Comparison of ENCODE assay signal across 8 cellular contexts in genomic region chr3:14377838-14378169, GRCh38. TPM values are rescaled to one million over a fixed set of nuclear protein-coding genes. Genes with fewer than 3 reads are reported as not detected.
DNase-seq lines count a peak whose midpoint lies in the region; FAIRE-seq and TF ChIP-seq lines count a peak whose summit lies in the region.

No MANE protein-coding gene starts in this region.

- no peaks in the 10 kb centered on the region for H3K79me1 ChIP-seq in H1 (ENCODE audit: low read depth, low read length)

- FAIRE-seq in H1 (lab: Jason Lieb, UNC): no peak

- no peak overlapping the region for H2AFZ ChIP-seq in H1 (ENCODE audit: low read length)

- no peak overlapping the region for H4K5ac ChIP-seq in H1 (ENCODE audit: insufficient read length, low read depth, low read length)

- no peak overlapping the region for H3K4me3 ChIP-seq in H1 (ENCODE audit: extremely low read depth in 1 of 4, insufficient read depth in 2 of 4, low read depth in 3 of 4, low read length in 4 of 4)
- no peak overlapping the region for H3K4me3 ChIP-seq in stomach

- no peaks in the 10 kb centered on the region for H3K9me3 ChIP-seq in H1 (ENCODE audit: insufficient read depth in 2 of 2, low read depth in 1 of 2, low read length in 1 of 2)
- no peaks in the 10 kb centered on the region for H3K9me3 ChIP-seq in stomach

- peak; percentile 10 for DNase-seq in activated effector memory CD4-positive, alpha-beta T cell treated with Interleukin-2 at 50 U/mL for 16 hours
- DNase-seq in activated effector memory CD4-positive, alpha-beta T cell treated with anti-CD3 and anti-CD28 coated beads, Interleukin-2, amount 50 U/mL, for 16 hours: no peak
- peak; percentile 75 to 88 for DNase-seq in NOMO-1 (lab: John Stamatoyannopoulos, UW; ENCODE audit: unreplicated experiment in 2 of 2)
- no peak for DNase-seq in H1 (ENCODE audit: low read depth in 1 of 2, low spot score in 2 of 2)
- DNase-seq in stomach: no peak
- DNase-seq in mesenteric fat pad (ENCODE audit: low spot score): no peak
- no peak for DNase-seq in NCI-H1436 (lab: John Stamatoyannopoulos, UW)
- no peak for DNase-seq in DMS53 treated with DMSO at 0.1 percent for 48 hours (lab: John Stamatoyannopoulos, UW; ENCODE audit: unreplicated experiment)

- no peak overlapping the region for H2BK120ac ChIP-seq in H1 (replicated peaks; ENCODE audit: low read depth, low read length)

- TF ChIP-seq RAD21 in H1 (IDR thresholded peaks at IDR 0.05 in 1 of 2, conservative IDR thresholded peaks at IDR 0.05 in 1 of 2; ENCODE audit: low read depth in 2 of 2, low read length in 2 of 2): no peak

- H3K27me3 ChIP-seq in H1 (replicated peaks in 1 of 4; ENCODE audit: control insufficient read depth in 3 of 4, extremely low read depth in 1 of 4, insufficient read depth in 3 of 4, low read length in 3 of 4) (no peaks in the 10 kb centered on the region), stomach (no peaks in the 10 kb centered on the region)

- no peaks in the 10 kb centered on the region; a peak in 1 of 7 replicates for H3K4me1 ChIP-seq in H1 (replicated peaks in 1 of 4; ENCODE audit: control insufficient read depth in 3 of 4, insufficient read depth in 4 of 4, low read length in 3 of 4)
- H3K4me1 ChIP-seq in stomach: peaks cover 11 to 51% (median 19%) of the 10 kb centered on the region in 4 donors

- no peak overlapping the region for H3K4ac ChIP-seq in H1 (replicated peaks; ENCODE audit: insufficient read length, low read depth, low read length)

- no peak overlapping the region for H4K8ac ChIP-seq in H1 (ENCODE audit: extremely low read depth, insufficient read depth, low read length)

- no peaks in the 10 kb centered on the region for H4K20me1 ChIP-seq in H1 (replicated peaks in 1 of 2; ENCODE audit: control insufficient read depth in 1 of 2, insufficient read depth in 2 of 2, low read length in 2 of 2)

- intact Hi-C loops in stomach (cut with DNase I; ENCODE audit: low total_unique reads): no loop called here

- 96% methylated on average over 3 of the region's 3 CpGs; no CpG with 5 or more reads in 1 of the 2 experiments for WGBS in H1 (ENCODE audit: extremely low coverage in 1 of 2, insufficient coverage in 1 of 2, insufficient read length in 1 of 2, insufficient replicate concordance in 2 of 2, low coverage in 1 of 2, low lambda C conversion rate in 2 of 2, missing lambda C conversion rate in 1 of 2), 2 experiments
- 68 to 87% (median 77%) methylated on average over 3 of the region's 3 CpGs for WGBS in stomach, 5 donors

- no peak overlapping the region for H3K14ac ChIP-seq in H1 (ENCODE audit: insufficient read length)

- TF ChIP-seq CTCF in H1 (IDR thresholded peaks at IDR 0.05; ENCODE audit: control extremely low read depth in 1 of 3, insufficient read depth in 1 of 3, low read depth in 1 of 3, low read length in 3 of 3) (no peak), stomach (IDR thresholded peaks at IDR 0.05) (no peak)

- H2BK12ac ChIP-seq in H1 (ENCODE audit: low read depth, low read length): no peak overlapping the region

- no peak overlapping the region for H3K56ac ChIP-seq in H1 (replicated peaks; ENCODE audit: insufficient read length, low read depth, low read length)

- TF ChIP-seq POLR2A in H1 (IDR thresholded peaks at IDR 0.05; ENCODE audit: control extremely low read depth in 1 of 2, low read depth in 2 of 2, low read length in 2 of 2) (no peak), stomach (IDR thresholded peaks at IDR 0.05) (no peak)

- H3K18ac ChIP-seq in H1 (ENCODE audit: extremely low read depth, low read length): no peak overlapping the region

- H2AK5ac ChIP-seq in H1 (ENCODE audit: low read depth, low read length): peak overlapping the region; percentile 24; the same call in 1 of the 2 replicates

- TF ChIP-seq EP300 in H1 (IDR thresholded peaks at IDR 0.05; ENCODE audit: borderline replicate concordance in 1 of 2, low read depth in 2 of 2, low read length in 2 of 2) (no peak), stomach (IDR thresholded peaks at IDR 0.05) (no peak)

- no peaks in the 10 kb centered on the region for H3K36me3 ChIP-seq in H1 (ENCODE audit: control insufficient read depth in 2 of 4, insufficient read depth in 4 of 4, low read length in 3 of 4)
- H3K36me3 ChIP-seq in stomach: no peaks in the 10 kb centered on the region

- no peak overlapping the region for H2BK20ac ChIP-seq in H1 (ENCODE audit: low read length)

- no peak overlapping the region for H3K4me2 ChIP-seq in H1 (ENCODE audit: insufficient read depth in 1 of 2, low read depth in 2 of 2, low read length in 2 of 2)

- POLR2A ChIA-PET in H1 (lab: Charles Lee; ENCODE audit: partially characterized antibody): interaction anchor here (0.6 to 1.9 kb wide), 4 partner anchors 9 to 38 kb away, joined by 3 to 6 read pairs (median 4); partner anchors contain the start of gene SLC6A6

- H3K79me2 ChIP-seq in H1 (ENCODE audit: control insufficient read depth in 1 of 2, insufficient read depth in 2 of 2, low read length in 2 of 2): no peaks in the 10 kb centered on the region

- no peak overlapping the region for H4K91ac ChIP-seq in H1 (replicated peaks; ENCODE audit: insufficient read length, low read length)

- H3K27ac ChIP-seq in H1 (ENCODE audit: low read depth, low read length) (no peak overlapping the region), stomach (peak overlapping the region in 3 of 5 donors; percentile 13 to 67 (median 67))

- CTCF ChIA-PET in H1 (lab: Charles Lee; ENCODE audit: partially characterized antibody): interaction anchor here (0.9 to 7.4 kb wide), 10 partner anchors 9 to 102 kb away, joined by 3 to 70 read pairs (median 4); partner anchors contain the start of gene SLC6A6

- no peak overlapping the region for H2BK5ac ChIP-seq in H1 (ENCODE audit: low read depth, low read length)

- H3K23ac ChIP-seq in H1 (ENCODE audit: insufficient read length): no peak overlapping the region

- 0 out of 2 replicates have a peak overlapping the region, but pooled peaks have one; percentile 46 for H2BK15ac ChIP-seq in H1 (ENCODE audit: low read length)

- no peak overlapping the region for H3K9ac ChIP-seq in H1 (replicated peaks in 1 of 4; ENCODE audit: extremely low read depth in 1 of 4, low read depth in 3 of 4, low read length in 3 of 4)

- H3K23me2 ChIP-seq in H1 (ENCODE audit: low read depth, low read length): no peaks in the 10 kb centered on the region

TF ChIP-seq in H1, 55 proteins besides CTCF, POLR2A, EP300 and RAD21:
- TF ChIP-seq FOSL1 (IDR thresholded peaks at IDR 0.05; ENCODE audit: insufficient read depth, low read depth, low read length): no peak
- TF ChIP-seq BRCA1 (IDR thresholded peaks at IDR 0.05; ENCODE audit: low read depth, low read length): no peak
- no peak for TF ChIP-seq SP4 (IDR thresholded peaks at IDR 0.05; ENCODE audit: low read length)
- TF ChIP-seq KDM5A (IDR thresholded peaks at IDR 0.05; ENCODE audit: low read length): no peak
- no peak for TF ChIP-seq MAX (IDR thresholded peaks at IDR 0.05)
- TF ChIP-seq CTBP2 (IDR thresholded peaks at IDR 0.05; ENCODE audit: borderline replicate concordance, insufficient read depth, insufficient read length, low read length): no peak
- TF ChIP-seq SIN3A (conservative IDR thresholded peaks at IDR 0.05 in 1 of 2, IDR thresholded peaks at IDR 0.05 in 1 of 2; ENCODE audit: low read depth in 1 of 2, low read length in 2 of 2): no peak
- no peak for TF ChIP-seq TAF1 (IDR thresholded peaks at IDR 0.05; ENCODE audit: low read depth, low read length)
- no peak for TF ChIP-seq EZH2 (IDR thresholded peaks at IDR 0.05; ENCODE audit: low read depth, low read length, severe bottlenecking)
- TF ChIP-seq SP1 (IDR thresholded peaks at IDR 0.05; ENCODE audit: low read depth, low read length): no peak
- TF ChIP-seq RXRA (IDR thresholded peaks at IDR 0.05; ENCODE audit: insufficient read depth, low read depth, low read length): no peak
- no peak for TF ChIP-seq E2F6 (IDR thresholded peaks at IDR 0.05)
- no peak for TF ChIP-seq GABPA (IDR thresholded peaks at IDR 0.05; ENCODE audit: borderline replicate concordance, insufficient read depth, low read length)
- no peak for TF ChIP-seq JUND (IDR thresholded peaks at IDR 0.05; ENCODE audit: low read length)
- no peak for TF ChIP-seq SIRT6 (IDR thresholded peaks at IDR 0.05; ENCODE audit: low read length)
- TF ChIP-seq CBX8 (IDR thresholded peaks at IDR 0.05; ENCODE audit: borderline replicate concordance, low read depth, low read length): no peak

RNA-seq across cellular contexts. Expression of gene SLC6A6, which starts 24.6 kb away (rescaled TPM):
- 140 and 144 TPM in 2 replicates for total RNA-seq in H1 (2021; fragmentation: NEBNext Ultra II Directional; extraction: Animal tissue kit (Norgen Biotek cat#: 25700))
- polyA plus RNA-seq in H1 (2011; rRNA removed): 66.2 and 77.8 TPM in 2 replicates
- 69.0 TPM for polyA plus RNA-seq in H1 (2011; cell fraction: cytosol; rRNA removed)
- 164 TPM for polyA plus RNA-seq in H1 (2011; cell fraction: nucleus; rRNA removed)
- polyA plus RNA-seq in H1 (2012, experiment 1 of 2): 61.4 to 78.1 TPM (median 74.2 TPM) in 4 replicates
- 45.2 TPM for polyA plus RNA-seq in H1 (2012, experiment 2 of 2)
- polyA plus RNA-seq in H1 (2013, experiment 1 of 2): 158 TPM
- polyA plus RNA-seq in H1 (2013, experiment 2 of 2): 135 TPM
- polyA minus RNA-seq in H1 (2011; rRNA and poly(A)+ RNA removed): 242 and 245 TPM in 2 replicates
- polyA minus RNA-seq in H1 (2011; cell fraction: cytosol; rRNA and poly(A)+ RNA removed): 135 TPM
- 104 TPM for polyA minus RNA-seq in H1 (2011; cell fraction: nucleus; rRNA and poly(A)+ RNA removed)
- total RNA-seq in stomach: 10 to 100 TPM; 15.6 to 36.7 (median 28.0) TPM
- polyA plus RNA-seq in stomach: 1 to 10 TPM; 3.0 to 6.8 (median 4.9) TPM
- total RNA-seq in mesenteric fat pad: 49.3 TPM

Comparison
In these comparisons a context has a peak if more than half of its experiments do, and no peak if none do; other contexts are left out.
1. DNase-seq: peak in activated effector memory CD4-positive, alpha-beta T cell treated with Interleukin-2 at 50 U/mL for 16 hours (single experiment) and NOMO-1 (2 of 2); none in activated effector memory CD4-positive, alpha-beta T cell treated with anti-CD3 and anti-CD28 coated beads, Interleukin-2, amount 50 U/mL, for 16 hours (single experiment), H1 (0 of 2), stomach (single experiment), mesenteric fat pad (single experiment), NCI-H1436 (single experiment) and DMS53 treated with DMSO at 0.1 percent for 48 hours (single experiment).